10 cellular contexts compared by ENCODE assay signal in genomic region chr9:34072410-34072809, GRCh38. TPM values are rescaled to one million over a fixed set of nuclear protein-coding genes. Genes with fewer than 3 reads are reported as not detected.
A peak's percentile ranks its signal among the peaks of the same experiment; 100 is the strongest.
DNase-seq lines count a peak whose midpoint lies in the region; ATAC-seq, FAIRE-seq and TF ChIP-seq lines count a peak whose summit lies in the region.
"Had no signal": no experiment of that assay in that cellular context is flagged by ENCODE, and none has a peak within 500 bp of the region (broad histone marks: within the 10 kb centered on the region; RNA-seq: fewer than 3 reads in every experiment).

No MANE protein-coding gene starts in this region.

- H3K9me3 ChIP-seq in RWPE2 (ENCODE audit: severe bottlenecking) = no peaks in the 10 kb centered on the region
- H3K9me3 ChIP-seq in small intestine (ENCODE audit: control insufficient read depth, low read depth) = no peaks in the 10 kb centered on the region

- H3K4me1 Mint-ChIP-seq in activated CD4-positive, alpha-beta memory T cell treated with anti-CD3 and anti-CD28 coated beads for 36 hours (ENCODE audit: low read depth) = no peaks in the 10 kb centered on the region
- H3K4me1 Mint-ChIP-seq: activated naive CD4-positive, alpha-beta T cell treated with anti-CD3 and anti-CD28 coated beads, Interleukin-2, amount 50 U/mL, for 24 hours had no signal

- H3K27ac ChIP-seq in RWPE2 (ENCODE audit: poor library complexity, severe bottlenecking) (peak overlapping the region; percentile 87), small intestine (ENCODE audit: low read depth in 1 of 2, low read length in 1 of 2) (no peak overlapping the region)

- H3K4me1 ChIP-seq in RWPE2 (ENCODE audit: insufficient read depth, poor library complexity, severe bottlenecking) = peaks cover 38% of the 10 kb centered on the region
- H3K4me1 ChIP-seq in small intestine (ENCODE audit: control insufficient read depth in 2 of 2, insufficient read depth in 1 of 2, low read depth in 1 of 2, low read length in 1 of 2) = no peaks in the 10 kb centered on the region

- no peaks in the 10 kb centered on the region for H3K36me3 Mint-ChIP-seq in activated CD4-positive, alpha-beta memory T cell treated with anti-CD3 and anti-CD28 coated beads for 36 hours
- H3K36me3 Mint-ChIP-seq: activated naive CD4-positive, alpha-beta T cell treated with anti-CD3 and anti-CD28 coated beads, Interleukin-2, amount 50 U/mL, for 24 hours; memory B cell had no signal

- 75 to 84% (median 82%) methylated on average over 2 of the region's 2 CpGs for WGBS in small intestine, 3 donors

- no peak for FAIRE-seq in small intestine (lab: Jason Lieb, UNC)
- FAIRE-seq in GM19239 (lab: Jason Lieb, UNC) = no peak
- no peak for FAIRE-seq in RCC 7860 (lab: Jason Lieb, UNC)

- H3K36me3 ChIP-seq in RWPE2 (ENCODE audit: low read depth) (no peaks in the 10 kb centered on the region), small intestine (ENCODE audit: control insufficient read depth in 2 of 2, insufficient read depth in 2 of 2, low read length in 2 of 2) (no peaks in the 10 kb centered on the region)

- peak; percentile 95 for DNase-seq in HPDE6-E6E7 (ENCODE audit: extremely low spot score)
- DNase-seq in RWPE2 (ENCODE audit: low spot score) = peak; percentile 87
- peak; percentile 93 for DNase-seq in islet precursor cell
- peak; percentile 5 for DNase-seq in small intestine
- DNase-seq in GM19239 (ENCODE audit: insufficient read length, low spot score) = no peak
- DNase-seq in activated CD4-positive, alpha-beta memory T cell treated with anti-CD3 and anti-CD28 coated beads for 36 hours = no peak
- DNase-seq in RCC 7860 (ENCODE audit: low spot score) = no peak

- intact Hi-C loops in activated CD4-positive, alpha-beta memory T cell treated with anti-CD3 and anti-CD28 coated beads for 36 hours (cut with micrococcal nuclease) = loop anchor here (10.0 kb wide), 1 partner anchor 182 kb away; no protein-coding TSS in a partner anchor

- H3K27me3 Mint-ChIP-seq in activated CD4-positive, alpha-beta memory T cell treated with anti-CD3 and anti-CD28 coated beads for 36 hours = no peaks in the 10 kb centered on the region
- H3K27me3 Mint-ChIP-seq: activated naive CD4-positive, alpha-beta T cell treated with anti-CD3 and anti-CD28 coated beads, Interleukin-2, amount 50 U/mL, for 24 hours had no signal

- no peak overlapping the region for H3K27ac Mint-ChIP-seq in activated CD4-positive, alpha-beta memory T cell treated with anti-CD3 and anti-CD28 coated beads for 36 hours
- H3K27ac Mint-ChIP-seq: activated naive CD4-positive, alpha-beta T cell treated with anti-CD3 and anti-CD28 coated beads, Interleukin-2, amount 50 U/mL, for 24 hours; memory B cell had no signal

- CTCF ChIA-PET in activated CD4-positive, alpha-beta memory T cell treated with anti-CD3 and anti-CD28 coated beads for 36 hours (lab: Charles Lee) = interaction anchor here (0.6 to 3.1 kb wide), 9 partner anchors 24 to 258 kb away, joined by 3 to 24 read pairs (median 15); partner anchors contain the start of gene UBAP2

- H3K4me3 ChIP-seq in RWPE2 (ENCODE audit: severe bottlenecking) = no peak overlapping the region
- no peak overlapping the region for H3K4me3 ChIP-seq in small intestine (ENCODE audit: low read depth in 1 of 2, low read length in 2 of 2)

- POLR2A ChIA-PET in activated CD4-positive, alpha-beta memory T cell treated with anti-CD3 and anti-CD28 coated beads for 36 hours (lab: Charles Lee) = no interaction called here

- no peak for TF ChIP-seq CTCF in RWPE2 (IDR thresholded peaks at IDR 0.05; ENCODE audit: poor library complexity, severe bottlenecking)

- no peak overlapping the region for H3K4me3 Mint-ChIP-seq in activated CD4-positive, alpha-beta memory T cell treated with anti-CD3 and anti-CD28 coated beads for 36 hours
- H3K4me3 Mint-ChIP-seq: activated naive CD4-positive, alpha-beta T cell treated with anti-CD3 and anti-CD28 coated beads, Interleukin-2, amount 50 U/mL, for 24 hours; memory B cell had no signal

- ATAC-seq in RWPE2 (ENCODE audit: low read depth) (peak; percentile 76), GM19328 (IDR thresholded peaks at IDR 0.05; ENCODE audit: unreplicated experiment) (no peak)

- H3K9me3 Mint-ChIP-seq in activated CD4-positive, alpha-beta memory T cell treated with anti-CD3 and anti-CD28 coated beads for 36 hours = no peaks in the 10 kb centered on the region
- H3K9me3 Mint-ChIP-seq: activated naive CD4-positive, alpha-beta T cell treated with anti-CD3 and anti-CD28 coated beads, Interleukin-2, amount 50 U/mL, for 24 hours; memory B cell had no signal

- H3K27me3 ChIP-seq in RWPE2 (ENCODE audit: insufficient read depth, poor library complexity, severe bottlenecking) (no peaks in the 10 kb centered on the region), small intestine (ENCODE audit: control insufficient read depth in 2 of 2, insufficient read depth in 2 of 2, low read length in 2 of 2) (no peaks in the 10 kb centered on the region)

RNA-seq across cellular contexts. Expression of gene UBAP2, which starts 23.7 kb away (rescaled TPM):
- polyA plus RNA-seq in small intestine = 10 to 100 TPM in 1 of 3 donors, 1 to 10 TPM in 2; 4.6 to 15.1 (median 7.8) TPM
- 10 to 100 TPM; 35.0 to 38.0 TPM for total RNA-seq in activated CD4-positive, alpha-beta memory T cell treated with anti-CD3 and anti-CD28 coated beads for 36 hours

RNA-seq across cellular contexts. Expression of gene DCAF12, which starts 54.1 kb away (rescaled TPM):
- polyA plus RNA-seq in small intestine = 10 to 100 TPM; 16.2 to 23.6 (median 17.2) TPM
- 10 to 100 TPM; 32.5 to 35.4 TPM for total RNA-seq in activated CD4-positive, alpha-beta memory T cell treated with anti-CD3 and anti-CD28 coated beads for 36 hours

Comparison
In these comparisons a context has a peak if more than half of its experiments do, and no peak if none do; other contexts are left out.
1. DNase-seq: peak in HPDE6-E6E7 (single experiment), RWPE2 (single experiment), islet precursor cell (single experiment) and small intestine (single experiment); none in GM19239 (single experiment), activated CD4-positive, alpha-beta memory T cell treated with anti-CD3 and anti-CD28 coated beads for 36 hours (single experiment) and RCC 7860 (single experiment).